ENCODE assay signal across 21 cellular contexts in genomic region chr2:54582987-54583386, GRCh38.
DNase-seq lines count a peak whose midpoint lies in the region; ATAC-seq and TF ChIP-seq lines count a peak whose summit lies in the region.
"Had no signal": no experiment of that assay in that cellular context is flagged by ENCODE, and none has a peak within 500 bp of the region (broad histone marks: within the 10 kb centered on the region; RNA-seq: fewer than 3 reads in every experiment).

No MANE protein-coding gene starts in this region.

- intact Hi-C loops in CD8-positive, alpha-beta T cell (cut with DNase I, micrococcal nuclease): loop anchor here in 1 of 2 experiments (1.0 kb wide), 1 partner anchor 11 kb away; no protein-coding TSS in a partner anchor

- H3K27ac ChIP-seq in CD8-positive, alpha-beta T cell (ENCODE audit: low read depth, low read length): no peak overlapping the region
- H3K27ac ChIP-seq in WERI-Rb-1 (peak overlapping the region; percentile 83), hepatocyte (no peak overlapping the region)
- H3K27ac ChIP-seq: 22Rv1, right atrium auricular region, thoracic aorta, VCaP had no signal

- no peaks in the 10 kb centered on the region for H3K9me2 ChIP-seq in hepatocyte (replicated peaks; ENCODE audit: insufficient read depth)
- H3K9me2 ChIP-seq: SK-N-SH had no signal

- no peaks in the 10 kb centered on the region for H3K36me3 ChIP-seq in CD8-positive, alpha-beta T cell (ENCODE audit: insufficient read depth, low read length)
- H3K36me3 ChIP-seq in WERI-Rb-1: no peaks in the 10 kb centered on the region; the same call in none of the 2 replicates
- H3K36me3 ChIP-seq in hepatocyte (replicated peaks; ENCODE audit: insufficient read depth, low read depth): no peaks in the 10 kb centered on the region
- H3K36me3 ChIP-seq: right atrium auricular region, thoracic aorta had no signal

- CTCF ChIA-PET in CD8-positive, alpha-beta T cell (lab: Charles Lee): no interaction called here

- H2AFZ ChIP-seq in hepatocyte: no peak overlapping the region

- peak overlapping the region; percentile 95 for H3K27ac Mint-ChIP-seq in CD8-positive, alpha-beta T cell
- H3K27ac Mint-ChIP-seq: activated CD8-positive, alpha-beta memory T cell treated with anti-CD3 and anti-CD28 coated beads, Interleukin-2, amount 10 ng/mL, durations not matched to agents 7 days and 5 days had no signal

- H3K27me3 ChIP-seq in CD8-positive, alpha-beta T cell (ENCODE audit: insufficient read depth, low read length): no peaks in the 10 kb centered on the region
- H3K27me3 ChIP-seq in WERI-Rb-1 (ENCODE audit: insufficient read depth, low read depth, severe bottlenecking) (no peaks in the 10 kb centered on the region), hepatocyte (no peaks in the 10 kb centered on the region)
- H3K27me3 ChIP-seq: right atrium auricular region had no signal

- no peaks in the 10 kb centered on the region for H3K9me3 Mint-ChIP-seq in CD8-positive, alpha-beta T cell
- H3K9me3 Mint-ChIP-seq: neural crest cell had no signal

- H3K4me3 Mint-ChIP-seq in CD8-positive, alpha-beta T cell: peak overlapping the region; percentile 52
- H3K4me3 Mint-ChIP-seq: activated CD8-positive, alpha-beta memory T cell treated with anti-CD3 and anti-CD28 coated beads, Interleukin-2, amount 10 ng/mL, durations not matched to agents 7 days and 5 days; neural crest cell had no signal

- peaks cover 4% of the 10 kb centered on the region for H3K36me3 Mint-ChIP-seq in CD8-positive, alpha-beta T cell

- H4K20me1 ChIP-seq in hepatocyte (ENCODE audit: insufficient read depth, poor library complexity, severe bottlenecking): peaks cover 69% of the 10 kb centered on the region

- H3K4me2 ChIP-seq in hepatocyte: no peak overlapping the region
- H3K4me2 ChIP-seq: SK-N-SH had no signal

- peaks cover 96% of the 10 kb centered on the region for H3K4me1 ChIP-seq in CD8-positive, alpha-beta T cell (ENCODE audit: insufficient read depth, low read length)
- peaks cover 62% of the 10 kb centered on the region for H3K4me1 ChIP-seq in hepatocyte (ENCODE audit: insufficient read depth)

- H3K27me3 Mint-ChIP-seq in CD8-positive, alpha-beta T cell (ENCODE audit: low read depth): no peaks in the 10 kb centered on the region
- H3K27me3 Mint-ChIP-seq: activated CD8-positive, alpha-beta memory T cell treated with anti-CD3 and anti-CD28 coated beads, Interleukin-2, amount 10 ng/mL, durations not matched to agents 7 days and 5 days had no signal

- H3K9me3 ChIP-seq in CD8-positive, alpha-beta T cell (ENCODE audit: low read length): no peaks in the 10 kb centered on the region
- H3K9me3 ChIP-seq in WERI-Rb-1 (ENCODE audit: severe bottlenecking) (no peaks in the 10 kb centered on the region), hepatocyte (ENCODE audit: low read depth) (no peaks in the 10 kb centered on the region)
- H3K9me3 ChIP-seq: right atrium auricular region, SK-N-SH, thoracic aorta had no signal

- peaks cover 96% of the 10 kb centered on the region for H3K4me1 Mint-ChIP-seq in CD8-positive, alpha-beta T cell (ENCODE audit: low read depth)

- 86% methylated on average over 5 of the region's 5 CpGs for WGBS in hepatocyte (ENCODE audit: low lambda C conversion rate, missing lambda C conversion rate)

- POLR2A ChIA-PET in CD8-positive, alpha-beta T cell (lab: Charles Lee): no interaction called here

- ATAC-seq in CD8-positive, alpha-beta T cell: no peak
- ATAC-seq in activated CD4-positive, CD25-positive, alpha-beta regulatory T cell treated with anti-CD3 and anti-CD28 coated beads, Interleukin-2, amount 50 U/mL, for 24 hours: no peak
- ATAC-seq: activated CD8-positive, alpha-beta memory T cell treated with anti-CD3 and anti-CD28 coated beads, Interleukin-2, amount 10 ng/mL, durations not matched to agents 7 days and 5 days had no signal

- H3K4me3 ChIP-seq in CD8-positive, alpha-beta T cell (ENCODE audit: low read depth, low read length): no peak overlapping the region
- H3K4me3 ChIP-seq in WERI-Rb-1 (ENCODE audit: low read depth, low read length) (no peak overlapping the region), hepatocyte (no peak overlapping the region)
- H3K4me3 ChIP-seq: right atrium auricular region, thoracic aorta had no signal

- H3K79me2 ChIP-seq in hepatocyte: peaks cover 95% of the 10 kb centered on the region

- TF ChIP-seq CTCF in CD8-positive, alpha-beta T cell (IDR thresholded peaks at IDR 0.05): no peak
- no peak for TF ChIP-seq CTCF in WERI-Rb-1 (IDR thresholded peaks at IDR 0.05; ENCODE audit: low read depth, low read length)
- no peak for TF ChIP-seq CTCF in hepatocyte (IDR thresholded peaks at IDR 0.05; ENCODE audit: poor library complexity)

- DNase-seq in NCI-H748 (lab: John Stamatoyannopoulos, UW; ENCODE audit: unreplicated experiment) (peak; percentile 2), NCI-H748 treated with DMSO at 0.1 percent for 48 hours (lab: John Stamatoyannopoulos, UW) (no peak), WERI-Rb-1 (peak; percentile 77), islet precursor cell (peak; percentile 4), AML-193 (lab: John Stamatoyannopoulos, UW) (no peak), hepatocyte (ENCODE audit: low spot score) (no peak)
- no peak for DNase-seq in CD8-positive, alpha-beta T cell
- DNase-seq: activated CD8-positive, alpha-beta memory T cell treated with anti-CD3 and anti-CD28 coated beads, Interleukin-2, amount 10 ng/mL, durations not matched to agents 7 days and 5 days; amygdala; EL; foreskin melanocyte; HCEC 1CT; NCI-H1694 treated with DMSO at 0.1 percent for 48 hours; SK-N-SH; stimulated activated CD4-positive, alpha-beta T cell treated with anti-CD3 and anti-CD28 coated beads, Interleukin-1b, Interleukin-23, amount 100 ng/mL, for 48 hours had no signal

Comparison
In these comparisons a context has a peak if more than half of its experiments do, and no peak if none do; other contexts are left out.
1. DNase-seq: peak in NCI-H748 (single experiment), WERI-Rb-1 (single experiment) and islet precursor cell (single experiment); none in NCI-H748 treated with DMSO at 0.1 percent for 48 hours (single experiment), CD8-positive, alpha-beta T cell (0 of 7), AML-193 (0 of 2) and hepatocyte (single experiment).